In the genomic region with DNA sequence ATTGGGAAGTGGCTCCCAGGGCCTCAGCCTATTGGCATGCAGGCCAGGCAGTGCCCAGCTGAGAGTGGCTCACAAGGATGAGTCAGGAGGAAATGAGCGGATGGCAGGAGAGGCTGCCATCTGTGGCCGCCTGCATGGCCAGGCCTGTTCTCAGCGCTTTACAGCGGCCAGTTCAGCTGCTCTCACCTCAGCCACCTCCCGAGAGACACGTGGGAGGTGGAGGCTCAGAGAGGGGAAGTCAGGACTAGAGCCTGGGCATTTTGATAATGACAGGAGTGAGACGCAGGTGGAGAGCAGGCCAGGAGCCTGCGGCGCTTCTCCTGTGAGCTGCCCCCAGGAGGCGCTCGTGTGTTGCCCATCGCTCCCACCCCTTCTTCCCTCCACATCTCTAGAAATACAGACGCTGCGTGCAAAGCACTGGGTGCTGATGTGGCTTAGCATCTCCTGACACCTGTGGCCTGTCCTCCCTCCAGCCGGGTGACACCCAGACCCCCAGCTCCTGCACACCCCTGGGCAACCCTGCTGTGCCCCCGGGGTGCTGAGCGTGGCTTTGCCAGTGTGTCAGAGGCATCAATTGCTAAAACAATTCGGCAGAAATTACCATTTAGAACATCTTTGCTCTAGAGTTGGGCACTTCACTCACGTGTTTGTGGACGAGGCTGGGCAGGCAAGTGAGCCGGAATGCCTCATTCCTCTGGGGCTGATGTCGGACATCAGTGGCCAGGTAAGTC, we compare ENCODE assay signal across 8 cellular contexts. TPM values are rescaled to one million over a fixed set of nuclear protein-coding genes. Genes with fewer than 3 reads are reported as not detected.
DNase-seq lines count a peak whose midpoint lies in the region; ATAC-seq and TF ChIP-seq lines count a peak whose summit lies in the region.

No MANE protein-coding gene starts in this region.

- no peak for TF ChIP-seq POLR2A in HCT116 (IDR thresholded peaks at IDR 0.05; ENCODE audit: borderline replicate concordance, extremely low read depth, insufficient read depth, insufficient read length)
- TF ChIP-seq POLR2A in esophagus squamous epithelium (IDR thresholded peaks at IDR 0.05), result no peak

- intact Hi-C loops in CD8-positive, alpha-beta T cell (cut with DNase I, micrococcal nuclease), result loop anchor here (1.0 to 10.0 kb wide), 7 partner anchors 42 to 543 kb away; a partner anchor contains a TSS
- intact Hi-C loops in HCT116 (cut with micrococcal nuclease) (loop anchor here (1.0 to 5.0 kb wide), 2 partner anchors 60 to 217 kb away; no protein-coding TSS in a partner anchor), esophagus squamous epithelium (cut with DNase I) (no loop called here)

- H3K9me3 ChIP-seq in CD8-positive, alpha-beta T cell (ENCODE audit: low read length), result no peaks in the 10 kb centered on the region
- H3K9me3 ChIP-seq in HCT116 (ENCODE audit: control insufficient read depth in 1 of 2, insufficient read depth in 1 of 2, low read depth in 1 of 2, low read length in 2 of 2) (no peaks in the 10 kb centered on the region), OCI-LY1 (ENCODE audit: low read length) (no peaks in the 10 kb centered on the region), esophagus squamous epithelium (no peaks in the 10 kb centered on the region), osteoblast (ENCODE audit: low read depth, low read length) (no peaks in the 10 kb centered on the region)

- no peaks in the 10 kb centered on the region for H3K9me3 Mint-ChIP-seq in CD8-positive, alpha-beta T cell
- H3K9me3 Mint-ChIP-seq in type B pancreatic cell, result no peaks in the 10 kb centered on the region

- no peaks in the 10 kb centered on the region for H3K79me2 ChIP-seq in HCT116 (ENCODE audit: insufficient read depth, low read length)
- no peaks in the 10 kb centered on the region for H3K79me2 ChIP-seq in OCI-LY1 (ENCODE audit: insufficient read depth, low read length)
- no peaks in the 10 kb centered on the region for H3K79me2 ChIP-seq in osteoblast (ENCODE audit: insufficient read depth, low read length)

- H3K4me1 ChIP-seq in CD8-positive, alpha-beta T cell (ENCODE audit: insufficient read depth, low read length), result no peaks in the 10 kb centered on the region
- H3K4me1 ChIP-seq in HCT116 (ENCODE audit: control insufficient read depth in 1 of 2, insufficient read depth in 2 of 2, low read length in 2 of 2), result peaks cover 3 to 9% of the 10 kb centered on the region in 2 experiments; a peak in 2 of 4 replicates
- H3K4me1 ChIP-seq in OCI-LY1 (ENCODE audit: insufficient read depth, low read length, severe bottlenecking), result peaks cover 34% of the 10 kb centered on the region
- peaks cover 0 to 10% (median 0%) of the 10 kb centered on the region in 3 donors for H3K4me1 ChIP-seq in esophagus squamous epithelium
- no peaks in the 10 kb centered on the region for H3K4me1 ChIP-seq in osteoblast (ENCODE audit: insufficient read depth, low read length)

- no peaks in the 10 kb centered on the region for H3F3A ChIP-seq in OCI-LY1 (ENCODE audit: insufficient read depth, low read length)

- no peak overlapping the region for H3K27ac Mint-ChIP-seq in CD8-positive, alpha-beta T cell
- H3K27ac Mint-ChIP-seq in type B pancreatic cell, result no peak overlapping the region

- H3K4me3 ChIP-seq in CD8-positive, alpha-beta T cell (ENCODE audit: low read depth, low read length), result no peak overlapping the region
- H3K4me3 ChIP-seq in HCT116 (replicated peaks in 1 of 2; ENCODE audit: low read depth in 1 of 2, low read length in 2 of 2) (no peak overlapping the region), OCI-LY1 (ENCODE audit: low read depth, low read length, poor library complexity, severe bottlenecking) (no peak overlapping the region), esophagus squamous epithelium (no peak overlapping the region), osteoblast (ENCODE audit: insufficient read depth, low read length) (peak overlapping the region; percentile 42)

- 8 to 16% methylated on average over 6 to 13 of the region's 22 CpGs for WGBS in esophagus squamous epithelium, 2 donors

- H3K4me2 ChIP-seq in HCT116 (ENCODE audit: low read length), result peak overlapping the region; percentile 74
- H3K4me2 ChIP-seq in OCI-LY1 (ENCODE audit: low read length), result no peak overlapping the region
- no peak overlapping the region for H3K4me2 ChIP-seq in osteoblast (ENCODE audit: insufficient read depth, low read length)

- H3K9ac ChIP-seq in HCT116 (ENCODE audit: low read length) (no peak overlapping the region), OCI-LY1 (ENCODE audit: low read length) (no peak overlapping the region; the same call in 1 of the 2 replicates)

- ATAC-seq in CD8-positive, alpha-beta T cell, result peak; percentile 99
- ATAC-seq in HCT116, result peak; percentile 94

- H3K27me3 Mint-ChIP-seq in CD8-positive, alpha-beta T cell (ENCODE audit: low read depth), result no peaks in the 10 kb centered on the region
- H3K27me3 Mint-ChIP-seq in type B pancreatic cell, result peaks cover 6% of the 10 kb centered on the region

- H4K20me1 ChIP-seq in HCT116 (ENCODE audit: insufficient read depth) (no peaks in the 10 kb centered on the region), OCI-LY1 (ENCODE audit: insufficient read depth, low read length) (no peaks in the 10 kb centered on the region), osteoblast (ENCODE audit: insufficient read depth, low read length) (no peaks in the 10 kb centered on the region)

- no peaks in the 10 kb centered on the region for H3K36me3 ChIP-seq in CD8-positive, alpha-beta T cell (ENCODE audit: insufficient read depth, low read length)
- H3K36me3 ChIP-seq in HCT116 (ENCODE audit: control insufficient read depth in 1 of 2, insufficient read depth in 2 of 2, low read length in 2 of 2) (no peaks in the 10 kb centered on the region), OCI-LY1 (ENCODE audit: insufficient read depth, low read length) (no peaks in the 10 kb centered on the region), esophagus squamous epithelium (no peaks in the 10 kb centered on the region), osteoblast (ENCODE audit: insufficient read depth, low read length) (no peaks in the 10 kb centered on the region)

- no peaks in the 10 kb centered on the region for H3K36me3 Mint-ChIP-seq in CD8-positive, alpha-beta T cell
- no peaks in the 10 kb centered on the region for H3K36me3 Mint-ChIP-seq in type B pancreatic cell

- TF ChIP-seq RAD21 in HCT116 (IDR thresholded peaks at IDR 0.05; ENCODE audit: low read depth), result peak; percentile 97

- RAD21 ChIA-PET in HCT116 (lab: Charles Lee; ENCODE audit: low non-redundant PET in 1 of 2, low total read pairs in 2 of 2, uncharacterized antibody in 2 of 2, unreplicated experiment in 2 of 2), result interaction anchor here (0.9 to 1.3 kb wide), 3 partner anchors 88 to 119 kb away, joined by 3 read pairs; no protein-coding TSS in a partner anchor

- peak; percentile 59 to 85 (median 68) for DNase-seq in CD8-positive, alpha-beta T cell
- DNase-seq in HCT116 (ENCODE audit: low read depth, low spot score) (peak; percentile 61), esophagus squamous epithelium (lab: John Stamatoyannopoulos, UW) (no peak), osteoblast (ENCODE audit: insufficient read length, low spot score, missing footprints) (peak; percentile 97), type B pancreatic cell (ENCODE audit: extremely low spot score, unreplicated experiment) (peak; percentile 71), occipital lobe (lab: John Stamatoyannopoulos, UW) (no peak)
- peak; percentile 84 for DNase-seq in activated CD8-positive, alpha-beta memory T cell treated with anti-CD3 and anti-CD28 coated beads, Interleukin-2, amount 50 U/mL, for 48 hours

- H3K4me1 Mint-ChIP-seq in CD8-positive, alpha-beta T cell (ENCODE audit: low read depth), result peaks cover 4% of the 10 kb centered on the region
- H3K4me1 Mint-ChIP-seq in type B pancreatic cell (ENCODE audit: unreplicated experiment), result peaks cover 16% of the 10 kb centered on the region

- POLR2A ChIA-PET in CD8-positive, alpha-beta T cell (lab: Charles Lee), result interaction anchor here (0.7 to 0.8 kb wide), 3 partner anchors 41 to 95 kb away, joined by 3 to 4 read pairs (median 3); no protein-coding TSS in a partner anchor
- POLR2A ChIA-PET in HCT116 (lab: Charles Lee), result interaction anchor here (1.0 kb wide), 1 partner anchor 41 kb away, joined by 3 read pairs; no protein-coding TSS in a partner anchor

- H3K9me2 ChIP-seq in HCT116 (ENCODE audit: insufficient read depth) (no peaks in the 10 kb centered on the region), OCI-LY1 (ENCODE audit: low read depth, low read length) (no peaks in the 10 kb centered on the region)

- no peak overlapping the region for H3K27ac ChIP-seq in CD8-positive, alpha-beta T cell (ENCODE audit: low read depth, low read length)
- H3K27ac ChIP-seq in HCT116 (ENCODE audit: low read depth, low read length) (peak overlapping the region; percentile 44), OCI-LY1 (ENCODE audit: low read depth, low read length, poor library complexity, severe bottlenecking) (no peak overlapping the region), esophagus squamous epithelium (no peak overlapping the region), osteoblast (ENCODE audit: low read depth, low read length) (no peak overlapping the region)

- H2AFZ ChIP-seq in HCT116 (ENCODE audit: low read depth, low read length, poor library complexity, severe bottlenecking) (no peak overlapping the region), OCI-LY1 (ENCODE audit: low read length) (no peak overlapping the region), osteoblast (ENCODE audit: low read length) (peak overlapping the region; percentile 89)

- BruUV-seq in HCT116 (replicated peaks; lab: Mats Ljungman, UMichigan), result no TSS peak

- H3K4me3 Mint-ChIP-seq in CD8-positive, alpha-beta T cell, result no peak overlapping the region
- no peak overlapping the region for H3K4me3 Mint-ChIP-seq in type B pancreatic cell

- H3K27me3 ChIP-seq in CD8-positive, alpha-beta T cell (ENCODE audit: insufficient read depth, low read length), result no peaks in the 10 kb centered on the region
- H3K27me3 ChIP-seq in HCT116 (ENCODE audit: insufficient read depth, low read length) (no peaks in the 10 kb centered on the region), OCI-LY1 (ENCODE audit: insufficient read depth, low read length) (peaks cover 17% of the 10 kb centered on the region; the same call in 1 of the 2 replicates), esophagus squamous epithelium (peaks cover 0 to 19% (median 0%) of the 10 kb centered on the region in 4 donors), osteoblast (ENCODE audit: insufficient read depth, low read length) (peaks cover 4% of the 10 kb centered on the region)

- CTCF ChIA-PET in CD8-positive, alpha-beta T cell (lab: Charles Lee), result interaction anchor here (0.7 to 6.0 kb wide), 21 partner anchors 10 to 417 kb away, joined by 3 to 47 read pairs (median 3); a partner anchor contains a TSS
- CTCF ChIA-PET in HCT116 (lab: Charles Lee), result interaction anchor here (0.7 to 1.6 kb wide), 13 partner anchors 11 to 377 kb away, joined by 3 to 7 read pairs (median 3); no protein-coding TSS in a partner anchor

- peak; percentile 82 for TF ChIP-seq CTCF in CD8-positive, alpha-beta T cell (IDR thresholded peaks at IDR 0.05)
- TF ChIP-seq CTCF in HCT116 (IDR thresholded peaks at IDR 0.05 in 2 of 3, conservative IDR thresholded peaks at IDR 0.05 in 1 of 3; ENCODE audit: borderline replicate concordance in 1 of 3, insufficient read depth in 1 of 3, low read depth in 2 of 3, low read length in 2 of 3), result peak; percentile 91 to 94 (median 93)
- TF ChIP-seq CTCF in OCI-LY1 (IDR thresholded peaks at IDR 0.05; ENCODE audit: low read length), result peak; percentile 94
- peak; percentile 69 to 92 (median 80) for TF ChIP-seq CTCF in esophagus squamous epithelium (IDR thresholded peaks at IDR 0.05)
- peak; percentile 69 for TF ChIP-seq CTCF in osteoblast (IDR thresholded peaks at IDR 0.05; ENCODE audit: extremely low read depth, low read depth, low read length)
- TF ChIP-seq CTCF in type B pancreatic cell (conservative IDR thresholded peaks at IDR 0.05), result peak; percentile 84

RNA-seq across cellular contexts. Expression of a gene that starts 21.4 kb away (rescaled TPM):
- total RNA-seq in CD8-positive, alpha-beta T cell, result under 1 TPM in 1 of 2 experiments, not detected in 1; 0.16 TPM
- 8.0 TPM for total RNA-seq in HCT116 (2021; ENCODE audit: unreplicated experiment)
- 6.5 and 11.2 TPM in 2 replicates for polyA plus RNA-seq in HCT116 (2012)
- total RNA-seq in esophagus squamous epithelium, result 1 to 10 TPM; 1.6 to 4.5 (median 3.4) TPM
- total RNA-seq in osteoblast, result under 0.01 and 0.29 TPM in 2 replicates
- total RNA-seq in type B pancreatic cell (ENCODE audit: low replicate concordance), result 3.0 and 9.3 TPM in 2 replicates
- 3.1 TPM for total RNA-seq in occipital lobe

RNA-seq across cellular contexts. Expression of a gene that starts 36.6 kb away (rescaled TPM):
- 100 to 1,000 TPM; 178 to 187 TPM for total RNA-seq in CD8-positive, alpha-beta T cell
- 90.3 TPM for total RNA-seq in HCT116 (2021; ENCODE audit: unreplicated experiment)
- polyA plus RNA-seq in HCT116 (2012), result 81.3 and 109 TPM in 2 replicates
- 10 to 100 TPM; 39.3 to 55.1 (median 45.8) TPM for total RNA-seq in esophagus squamous epithelium
- total RNA-seq in osteoblast, result 13.6 and 13.8 TPM in 2 replicates
- total RNA-seq in type B pancreatic cell (ENCODE audit: low replicate concordance), result 33.8 and 37.7 TPM in 2 replicates
- total RNA-seq in occipital lobe, result 3.0 TPM

RNA-seq across cellular contexts. Expression of a gene that starts 51.7 kb away (rescaled TPM):
- total RNA-seq in CD8-positive, alpha-beta T cell, result 10 to 100 TPM; 32.7 to 34.6 TPM
- total RNA-seq in HCT116 (2021; ENCODE audit: unreplicated experiment) (29.6 TPM), esophagus squamous epithelium (10 to 100 TPM; 23.9 to 36.3 (median 27.0) TPM), osteoblast (13.0 and 15.6 TPM in 2 replicates), type B pancreatic cell (ENCODE audit: low replicate concordance) (23.8 and 28.5 TPM in 2 replicates), occipital lobe (7.8 TPM)
- polyA plus RNA-seq in HCT116 (2012), result 27.2 and 30.6 TPM in 2 replicates

RNA-seq across cellular contexts. Expression of a gene that starts 59.4 kb away (rescaled TPM):
- not detected for total RNA-seq in CD8-positive, alpha-beta T cell
- total RNA-seq in HCT116 (2021; ENCODE audit: unreplicated experiment), result not detected
- 0.25 and 0.49 TPM in 2 replicates for polyA plus RNA-seq in HCT116 (2012)
- total RNA-seq in esophagus squamous epithelium, result under 1 TPM in 3 of 4 donors, not detected in 1; 0.06 to 0.57 (median 0.13) TPM
- 0.36 and 0.59 TPM in 2 replicates for total RNA-seq in osteoblast
- total RNA-seq in type B pancreatic cell (ENCODE audit: low replicate concordance), result 0.10 and 0.19 TPM in 2 replicates
- total RNA-seq in occipital lobe, result 0.78 TPM

Comparison
In these comparisons a context has a peak if more than half of its experiments do, and no peak if none do; other contexts are left out.
1. DNase-seq: peak in CD8-positive, alpha-beta T cell (7 of 7), HCT116 (single experiment), activated CD8-positive, alpha-beta memory T cell treated with anti-CD3 and anti-CD28 coated beads, Interleukin-2, amount 50 U/mL, for 48 hours (single experiment), osteoblast (single experiment) and type B pancreatic cell (single experiment); none in esophagus squamous epithelium (single experiment) and occipital lobe (single experiment).
2. Peak in every context shown above with its lines, with median percentiles within 50 percentile points of each other: CTCF ChIP-seq.